20 cellular contexts compared by ENCODE assay signal in the genomic region with DNA sequence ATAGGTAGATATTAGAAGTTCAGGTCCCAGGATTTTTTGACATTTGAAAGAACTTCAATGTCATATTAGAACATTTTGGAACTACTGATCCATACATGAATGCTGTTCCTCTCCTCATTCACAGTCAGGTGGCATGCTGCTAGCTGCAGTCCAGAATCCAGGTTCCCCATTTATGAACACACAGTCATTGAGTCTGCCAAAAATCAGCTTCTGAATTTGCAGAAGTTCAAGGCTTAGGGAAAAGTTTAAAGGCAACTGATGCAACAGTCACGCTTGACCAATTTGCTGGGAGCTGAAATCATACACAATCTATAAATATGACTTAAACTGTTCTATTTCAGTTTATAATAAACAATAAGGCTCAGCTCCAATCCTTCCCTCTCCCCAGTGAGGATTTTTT. TPM values are rescaled to one million over a fixed set of nuclear protein-coding genes. Genes with fewer than 3 reads are reported as not detected.
"Had no signal": no experiment of that assay in that cellular context is flagged by ENCODE, and none has a peak within 500 bp of the region (broad histone marks: within the 10 kb centered on the region; RNA-seq: fewer than 3 reads in every experiment).

No MANE protein-coding gene starts in this region.

- H3K4me1 ChIP-seq: esophagus squamous epithelium, thyroid gland had no signal

- H3K9me3 Mint-ChIP-seq: activated CD4-positive, alpha-beta T cell treated with anti-CD3 and anti-CD28 coated beads, Interleukin-2, amount 10 ng/mL, durations not matched to agents 7 days and 5 days; activated naive CD8-positive, alpha-beta T cell treated with anti-CD3 and anti-CD28 coated beads, Interleukin-2, amount 10 ng/mL, durations not matched to agents 7 days and 5 days; activated T-helper 1 cell treated with anti-CD3 and anti-CD28 coated beads, Interleukin-12 subunit alpha, Interleukin-12 subunit beta, Interleukin-2, Interleukin-4 antibody, amounts not matched to agents 30 ng/mL and 10 ng/mL and 1 ng/mL, durations not matched to agents 14 hours and 24 hours and 36 hours; central memory CD8-positive, alpha-beta T cell; nephron; stimulated activated naive B cell treated with anti-CD40 and anti-IgM and Interleukin-4, amounts not matched to agents 10 μg/mL and 1 μg/mL and 100 μg/mL, for 72 hours had no signal

- ATAC-seq: stimulated activated naive B cell treated with anti-CD40 and anti-IgM and Interleukin-4, amounts not matched to agents 10 μg/mL and 1 μg/mL and 100 μg/mL, for 72 hours had no signal

- H3K4me1 Mint-ChIP-seq: activated CD4-positive, alpha-beta T cell treated with anti-CD3 and anti-CD28 coated beads, Interleukin-2, amount 10 ng/mL, durations not matched to agents 7 days and 5 days; activated naive CD8-positive, alpha-beta T cell treated with anti-CD3 and anti-CD28 coated beads, Interleukin-2, amount 10 ng/mL, durations not matched to agents 7 days and 5 days; central memory CD8-positive, alpha-beta T cell; nephron; stimulated activated naive B cell treated with anti-CD40 and anti-IgM and Interleukin-4, amounts not matched to agents 10 μg/mL and 1 μg/mL and 100 μg/mL, for 72 hours had no signal

- H3K27ac ChIP-seq: brain microvascular endothelial cell, coronary artery, esophagus squamous epithelium, thyroid gland had no signal

- DNase-seq: activated CD4-positive, alpha-beta T cell treated with anti-CD3 and anti-CD28 coated beads, Interleukin-2, amount 10 ng/mL, durations not matched to agents 7 days and 5 days; activated CD4-positive, CD25-positive, alpha-beta regulatory T cell; activated CD8-positive, alpha-beta memory T cell treated with anti-CD3 and anti-CD28 coated beads for 24 hours; activated naive CD8-positive, alpha-beta T cell treated with anti-CD3 and anti-CD28 coated beads, Interleukin-2, amount 10 ng/mL, durations not matched to agents 7 days and 5 days; brain microvascular endothelial cell; esophagus squamous epithelium; nucleus accumbens; stimulated activated CD4-positive, alpha-beta T cell treated with anti-CD3 and anti-CD28 coated beads, Interleukin-4, amount 100 ng/mL, for 1 hour; stimulated activated naive B cell treated with anti-CD40 and anti-IgM and Interleukin-4, amounts not matched to agents 10 μg/mL and 1 μg/mL and 100 μg/mL, for 72 hours; thyroid gland had no signal

- H3K36me3 ChIP-seq: brain microvascular endothelial cell, esophagus squamous epithelium, thyroid gland had no signal

- H3K27me3 ChIP-seq: brain microvascular endothelial cell, esophagus squamous epithelium, thyroid gland had no signal

- H3K36me3 Mint-ChIP-seq: activated naive CD8-positive, alpha-beta T cell treated with anti-CD3 and anti-CD28 coated beads, Interleukin-2, amount 10 ng/mL, durations not matched to agents 7 days and 5 days; stimulated activated naive B cell treated with anti-CD40 and anti-IgM and Interleukin-4, amounts not matched to agents 10 μg/mL and 1 μg/mL and 100 μg/mL, for 72 hours had no signal

- H3K4me3 ChIP-seq: coronary artery, esophagus squamous epithelium, thyroid gland had no signal

- H3K4me3 Mint-ChIP-seq: activated CD4-positive, alpha-beta T cell treated with anti-CD3 and anti-CD28 coated beads, Interleukin-2, amount 10 ng/mL, durations not matched to agents 7 days and 5 days; activated naive CD8-positive, alpha-beta T cell treated with anti-CD3 and anti-CD28 coated beads, Interleukin-2, amount 10 ng/mL, durations not matched to agents 7 days and 5 days; activated T-helper 1 cell treated with anti-CD3 and anti-CD28 coated beads, Interleukin-12 subunit alpha, Interleukin-12 subunit beta, Interleukin-2, Interleukin-4 antibody, amounts not matched to agents 30 ng/mL and 10 ng/mL and 1 ng/mL, durations not matched to agents 14 hours and 24 hours and 36 hours; central memory CD8-positive, alpha-beta T cell; nephron; stimulated activated naive B cell treated with anti-CD40 and anti-IgM and Interleukin-4, amounts not matched to agents 10 μg/mL and 1 μg/mL and 100 μg/mL, for 72 hours had no signal

- H3K27me3 Mint-ChIP-seq: activated CD4-positive, alpha-beta T cell treated with anti-CD3 and anti-CD28 coated beads, Interleukin-2, amount 10 ng/mL, durations not matched to agents 7 days and 5 days; central memory CD8-positive, alpha-beta T cell; stimulated activated naive B cell treated with anti-CD40 and anti-IgM and Interleukin-4, amounts not matched to agents 10 μg/mL and 1 μg/mL and 100 μg/mL, for 72 hours had no signal

RNA-seq across cellular contexts. Expression of gene TTR, which starts 17.3 kb away (rescaled TPM):
- total RNA-seq: activated CD4-positive, alpha-beta T cell treated with anti-CD3 and anti-CD28 coated beads, Interleukin-2, amount 10 ng/mL, durations not matched to agents 7 days and 5 days; activated naive CD8-positive, alpha-beta T cell treated with anti-CD3 and anti-CD28 coated beads, Interleukin-2, amount 10 ng/mL, durations not matched to agents 7 days and 5 days; activated T-helper 1 cell treated with anti-CD3 and anti-CD28 coated beads, Interleukin-12 subunit alpha, Interleukin-12 subunit beta, Interleukin-2, Interleukin-4 antibody, amounts not matched to agents 30 ng/mL and 10 ng/mL and 1 ng/mL, durations not matched to agents 14 hours and 24 hours and 36 hours; esophagus squamous epithelium; fibroblast of villous mesenchyme; kidney epithelial cell; lower leg skin; mesenteric fat pad; posterior vena cava; skeletal muscle tissue; thyroid gland had no signal
